In genomic region chr20:37393863-37394542, GRCh38 we compare ENCODE assay signal across 15 cellular contexts. TPM values are rescaled to one million over a fixed set of nuclear protein-coding genes. Genes with fewer than 3 reads are reported as not detected.
A peak's percentile ranks its signal among the peaks of the same experiment; 100 is the strongest.
DNase-seq lines count a peak whose midpoint lies in the region; ATAC-seq and TF ChIP-seq lines count a peak whose summit lies in the region.
"Had no signal": no experiment of that assay in that cellular context is flagged by ENCODE, and none has a peak within 500 bp of the region (broad histone marks: within the 10 kb centered on the region; RNA-seq: fewer than 3 reads in every experiment).

No MANE protein-coding gene starts in this region.

- H3K27ac Mint-ChIP-seq in brain: peak overlapping the region; percentile 92 to 99 (median 98)
- H3K27ac Mint-ChIP-seq: effector memory CD8-positive, alpha-beta T cell; stimulated activated naive CD8-positive, alpha-beta T cell treated with anti-CD3 and anti-CD28 coated beads, Interleukin-15, amount 100 ng/mL, for 72 hours had no signal

- H3K4me1 ChIP-seq in right atrium auricular region: peaks cover 0 to 25% of the 10 kb centered on the region in 2 donors
- H3K4me1 ChIP-seq in mesendoderm (ENCODE audit: control insufficient read depth, low read depth, low read length): peaks cover 8% of the 10 kb centered on the region
- H3K4me1 ChIP-seq: SJSA1 had no signal

- H3K4ac ChIP-seq in mesendoderm (ENCODE audit: low read depth, low read length): no peak overlapping the region

- no peaks in the 10 kb centered on the region for H3K9me3 ChIP-seq in right atrium auricular region
- H3K9me3 ChIP-seq: SJSA1 had no signal

- no peak overlapping the region for H2AK5ac ChIP-seq in mesendoderm (ENCODE audit: low read length)

- H2BK120ac ChIP-seq in mesendoderm (ENCODE audit: low read depth, low read length): no peak overlapping the region

- H3K36me3 Mint-ChIP-seq in brain: peaks cover 20% of the 10 kb centered on the region
- H3K36me3 Mint-ChIP-seq: naive B cell had no signal

- no peaks in the 10 kb centered on the region for H3K79me2 ChIP-seq in mesendoderm (ENCODE audit: control insufficient read depth, insufficient read depth, low read length)

- H3K18ac ChIP-seq in mesendoderm (ENCODE audit: low read length): no peak overlapping the region

- H3K9me3 Mint-ChIP-seq in brain: no peaks in the 10 kb centered on the region
- H3K9me3 Mint-ChIP-seq: effector memory CD8-positive, alpha-beta T cell; naive B cell; stimulated activated naive CD8-positive, alpha-beta T cell treated with anti-CD3 and anti-CD28 coated beads, Interleukin-15, amount 100 ng/mL, for 72 hours had no signal

- H3K4me3 ChIP-seq in right atrium auricular region (no peak overlapping the region), mesendoderm (ENCODE audit: low read length) (no peak overlapping the region)
- H3K4me3 ChIP-seq: cardiac muscle cell, SJSA1 had no signal

- no peak overlapping the region for H2BK5ac ChIP-seq in mesendoderm (ENCODE audit: low read length)

- H3K4me3 Mint-ChIP-seq in brain: peak overlapping the region; percentile 4 to 57 (median 20)
- H3K4me3 Mint-ChIP-seq: effector memory CD8-positive, alpha-beta T cell; naive B cell; stimulated activated naive CD8-positive, alpha-beta T cell treated with anti-CD3 and anti-CD28 coated beads, Interleukin-15, amount 100 ng/mL, for 72 hours had no signal

- peak overlapping the region; percentile 6 for H3K56ac ChIP-seq in mesendoderm (ENCODE audit: low read length)

- H4K5ac ChIP-seq in mesendoderm (ENCODE audit: low read length): no peak overlapping the region

- DNase-seq in Right ventricle myocardium inferior (ENCODE audit: missing footprints) (peak; percentile 52), right atrium auricular region (ENCODE audit: low spot score) (no peak), mesendoderm (no peak), NCI-H1417 (lab: John Stamatoyannopoulos, UW) (no peak), activated gamma-delta T cell (lab: John Stamatoyannopoulos, UW) (no peak)
- DNase-seq in activated CD8-positive, alpha-beta memory T cell treated with anti-CD3 and anti-CD28 coated beads for 24 hours: no peak
- DNase-seq: activated CD4-positive, alpha-beta T cell treated with anti-CD3 and anti-CD28 coated beads for 4 hours; effector memory CD8-positive, alpha-beta T cell; naive B cell; stimulated activated naive CD8-positive, alpha-beta T cell treated with anti-CD3 and anti-CD28 coated beads, Interleukin-15, amount 100 ng/mL, for 72 hours; T1000 had no signal

- peaks cover 2% of the 10 kb centered on the region for H3K79me1 ChIP-seq in mesendoderm (ENCODE audit: low read length)

- no peak overlapping the region for H3K9ac ChIP-seq in mesendoderm (ENCODE audit: low read length)

- H3K27me3 ChIP-seq in right atrium auricular region (no peaks in the 10 kb centered on the region), mesendoderm (ENCODE audit: insufficient read depth, low read length, poor library complexity) (no peaks in the 10 kb centered on the region)
- H3K27me3 ChIP-seq: cardiac muscle cell, SJSA1 had no signal

- no peaks in the 10 kb centered on the region for H3K27me3 Mint-ChIP-seq in brain
- H3K27me3 Mint-ChIP-seq: effector memory CD8-positive, alpha-beta T cell; naive B cell; stimulated activated naive CD8-positive, alpha-beta T cell treated with anti-CD3 and anti-CD28 coated beads, Interleukin-15, amount 100 ng/mL, for 72 hours had no signal

- H3K27ac ChIP-seq in right atrium auricular region: no peak overlapping the region
- H3K27ac ChIP-seq in mesendoderm (ENCODE audit: low read depth, low read length): no peak overlapping the region
- H3K27ac ChIP-seq: cardiac muscle cell, SJSA1 had no signal

- peaks cover 46% of the 10 kb centered on the region for H3K4me1 Mint-ChIP-seq in brain
- H3K4me1 Mint-ChIP-seq: naive B cell; stimulated activated naive CD8-positive, alpha-beta T cell treated with anti-CD3 and anti-CD28 coated beads, Interleukin-15, amount 100 ng/mL, for 72 hours had no signal

- ATAC-seq in Right ventricle myocardium inferior (no peak), GM21515 (IDR thresholded peaks at IDR 0.05; ENCODE audit: unreplicated experiment) (no peak)
- ATAC-seq: effector memory CD8-positive, alpha-beta T cell; stimulated activated naive CD8-positive, alpha-beta T cell treated with anti-CD3 and anti-CD28 coated beads, Interleukin-15, amount 100 ng/mL, for 72 hours had no signal

- H3K36me3 ChIP-seq in right atrium auricular region (peaks cover 15% of the 10 kb centered on the region), mesendoderm (ENCODE audit: control insufficient read depth, insufficient read depth, low read length) (peaks cover 3% of the 10 kb centered on the region)

- no peak overlapping the region for H4K8ac ChIP-seq in mesendoderm (ENCODE audit: low read depth, low read length)

- no peak overlapping the region for H2BK15ac ChIP-seq in mesendoderm (replicated peaks; ENCODE audit: low read depth)

- no CpG with 5 or more reads among the region's 22 CpGs for WGBS in mesendoderm (ENCODE audit: extremely low coverage, insufficient coverage, low lambda C conversion rate)

- no peak for TF ChIP-seq CTCF in right atrium auricular region (IDR thresholded peaks at IDR 0.05)
- TF ChIP-seq CTCF in brain (conservative IDR thresholded peaks at IDR 0.05): no peak

- H3K4me2 ChIP-seq in mesendoderm (ENCODE audit: low read length): no peak overlapping the region

- H3K23ac ChIP-seq in mesendoderm (ENCODE audit: low read length): no peak overlapping the region

- intact Hi-C loops in Right ventricle myocardium inferior (cut with DNase I): no loop called here

RNA-seq across cellular contexts. Expression of gene SRC, which starts 48.1 kb away (rescaled TPM):
- total RNA-seq in Right ventricle myocardium inferior: 6.0 TPM
- total RNA-seq in right atrium auricular region: 10 to 100 TPM in 1 of 2 donors, 1 to 10 TPM in 1; 6.9 to 14.3 TPM
- 60.3 TPM for polyA plus RNA-seq in brain (ENCODE audit: insufficient read depth, low read depth, low replicate concordance)
- polyA plus RNA-seq in mesendoderm (2013, experiment 1 of 2): 18.4 TPM
- 19.3 TPM for polyA plus RNA-seq in mesendoderm (2013, experiment 2 of 2)
